8 cellular contexts compared by ENCODE assay signal in the genomic region with DNA sequence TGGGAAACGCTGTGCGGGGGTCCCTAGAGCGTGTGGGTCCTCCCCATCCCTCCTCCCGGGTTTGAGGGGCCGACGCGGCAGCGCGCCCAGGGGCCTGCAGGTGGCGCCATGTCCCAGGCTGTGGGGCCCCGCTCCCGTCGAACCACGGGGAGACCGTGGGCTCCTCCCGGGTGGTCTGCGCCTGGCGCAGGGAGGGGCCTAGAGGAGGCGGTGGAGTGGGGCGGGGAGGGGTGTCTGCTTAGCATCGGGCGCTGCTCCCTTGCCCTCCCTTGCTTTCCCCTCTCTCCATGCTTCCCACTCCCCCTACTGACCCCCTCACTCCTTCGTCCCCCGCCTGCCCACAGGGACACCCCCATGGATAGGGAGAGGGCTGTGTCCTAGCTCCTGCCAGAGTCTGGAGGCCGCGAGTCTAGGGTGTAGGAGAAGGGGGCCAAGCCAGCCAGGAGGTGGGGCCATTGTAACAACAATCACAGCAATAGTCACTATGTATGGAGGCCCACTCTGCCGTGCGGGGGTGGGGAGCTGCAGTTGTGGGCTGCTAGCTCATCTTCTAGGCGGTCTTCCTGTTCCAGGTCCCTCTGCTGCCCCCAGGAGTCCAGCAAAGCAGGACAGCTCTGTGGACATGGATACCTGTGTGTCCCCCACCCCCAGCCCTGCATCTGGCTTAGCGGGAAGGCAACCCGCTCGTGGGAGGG. TPM values are rescaled to one million over a fixed set of nuclear protein-coding genes. Genes with fewer than 3 reads are reported as not detected.
DNase-seq lines count a peak whose midpoint lies in the region; ATAC-seq and TF ChIP-seq lines count a peak whose summit lies in the region.

No MANE protein-coding gene starts in this region.

- TF ChIP-seq POLR2A in gastrocnemius medialis (IDR thresholded peaks at IDR 0.05): no peak

- H3K4me3 ChIP-seq in CD4-positive, CD25-positive, alpha-beta regulatory T cell (ENCODE audit: low read depth, low read length): no peak overlapping the region
- H3K4me3 ChIP-seq in HFF-Myc (replicated peaks; ENCODE audit: low read depth, low read length) (no peak overlapping the region), gastrocnemius medialis (no peak overlapping the region)

- no peak overlapping the region for H3K4me3 Mint-ChIP-seq in CD4-positive, CD25-positive, alpha-beta regulatory T cell

- TF ChIP-seq CTCF in HFF-Myc (IDR thresholded peaks at IDR 0.05; ENCODE audit: low read depth, low read length, missing control alignments) (peak; percentile 76), gastrocnemius medialis (IDR thresholded peaks at IDR 0.05 in 4 of 5, conservative IDR thresholded peaks at IDR 0.05 in 1 of 5) (peak; percentile 40 to 75 (median 55))

- ATAC-seq in CD4-positive, CD25-positive, alpha-beta regulatory T cell (ENCODE audit: low read depth in 2 of 2): no peak
- ATAC-seq in gastrocnemius medialis (peak in 1 of 2 donors; percentile 36), GM21825 (IDR thresholded peaks at IDR 0.05; ENCODE audit: unreplicated experiment) (no peak)

- in situ Hi-C loops in SK-MEL-5 (cut with HindIII; ENCODE audit: low pct_unique_long_range_greater_than_20kb, low sequenced_read_pairs) (no loop called here), gastrocnemius medialis (cut with MboI; ENCODE audit: low sequenced_read_pairs in 4 of 4) (no loop called here)

- no peaks in the 10 kb centered on the region for H3K9me3 Mint-ChIP-seq in CD4-positive, CD25-positive, alpha-beta regulatory T cell

- H3K27ac Mint-ChIP-seq in CD4-positive, CD25-positive, alpha-beta regulatory T cell: no peak overlapping the region

- no peaks in the 10 kb centered on the region for H3K27me3 Mint-ChIP-seq in CD4-positive, CD25-positive, alpha-beta regulatory T cell

- peak in 2 of 3 donors; percentile 27 to 37 for DNase-seq in CD4-positive, CD25-positive, alpha-beta regulatory T cell
- DNase-seq in HFF-Myc (ENCODE audit: extremely low read depth, low read depth) (peak; percentile 26), SK-MEL-5 (ENCODE audit: low read depth, low spot score) (peak; percentile 63), amniotic epithelial cell (ENCODE audit: low read depth) (peak; percentile 60), hepatic stellate cell (ENCODE audit: low spot score) (peak; percentile 88), gastrocnemius medialis (peak in 1 of 2 donors; percentile 15), midbrain (lab: John Stamatoyannopoulos, UW) (no peak)

- H3K4me1 Mint-ChIP-seq in CD4-positive, CD25-positive, alpha-beta regulatory T cell: peaks cover 16 to 26% (median 18%) of the 10 kb centered on the region in 4 donors

- no peaks in the 10 kb centered on the region for H3K9me3 ChIP-seq in CD4-positive, CD25-positive, alpha-beta regulatory T cell (ENCODE audit: control insufficient read depth in 2 of 2, low read length in 2 of 2)
- H3K9me3 ChIP-seq in gastrocnemius medialis: no peaks in the 10 kb centered on the region

- intact Hi-C loops in gastrocnemius medialis (cut with DNase I; ENCODE audit: low total_unique reads): loop anchor here (2.0 to 5.0 kb wide), 3 partner anchors 71 to 266 kb away; no protein-coding TSS in a partner anchor

- peaks cover 4% of the 10 kb centered on the region for H3K36me3 Mint-ChIP-seq in CD4-positive, CD25-positive, alpha-beta regulatory T cell

- no peak overlapping the region for H3K27ac ChIP-seq in CD4-positive, CD25-positive, alpha-beta regulatory T cell (ENCODE audit: insufficient read depth, low read length, poor library complexity, severe bottlenecking)
- no peak overlapping the region for H3K27ac ChIP-seq in gastrocnemius medialis

- H3K36me3 ChIP-seq in CD4-positive, CD25-positive, alpha-beta regulatory T cell (ENCODE audit: control insufficient read depth, insufficient read depth, low read length): no peaks in the 10 kb centered on the region
- H3K36me3 ChIP-seq in gastrocnemius medialis: no peaks in the 10 kb centered on the region

- H3K27me3 ChIP-seq in CD4-positive, CD25-positive, alpha-beta regulatory T cell (ENCODE audit: control insufficient read depth, insufficient read depth, low read length): no peaks in the 10 kb centered on the region
- no peaks in the 10 kb centered on the region for H3K27me3 ChIP-seq in gastrocnemius medialis

- H3K4me1 ChIP-seq in CD4-positive, CD25-positive, alpha-beta regulatory T cell (ENCODE audit: control insufficient read depth, insufficient read depth, low read length, poor library complexity, severe bottlenecking): peaks cover 27% of the 10 kb centered on the region
- H3K4me1 ChIP-seq in gastrocnemius medialis: peaks cover 6 to 10% of the 10 kb centered on the region in 2 donors

RNA-seq across cellular contexts. Expression of gene CHMP4B, which starts 51.7 kb away (rescaled TPM):
- total RNA-seq in CD4-positive, CD25-positive, alpha-beta regulatory T cell: 49.0 TPM
- polyA plus RNA-seq in CD4-positive, CD25-positive, alpha-beta regulatory T cell: 1 to 10 TPM; 3.1 to 6.0 (median 4.2) TPM
- 28.4 and 34.3 TPM in 2 replicates for total RNA-seq in SK-MEL-5 (2014; rRNA removed; shearing (Covaris generic))
- polyA plus RNA-seq in SK-MEL-5 (2015; cell fraction: cytosol; rRNA removed): 83.5 and 99.9 TPM in 2 replicates
- polyA plus RNA-seq in SK-MEL-5 (2015; cell fraction: nucleus; rRNA removed): 5.3 and 20.5 TPM in 2 replicates
- 100 to 1,000 TPM in 1 of 4 donors, 10 to 100 TPM in 3; 57.4 to 109 (median 82.7) TPM for total RNA-seq in gastrocnemius medialis
